ENCODE assay signal across 1 cellular context in the genomic region with DNA sequence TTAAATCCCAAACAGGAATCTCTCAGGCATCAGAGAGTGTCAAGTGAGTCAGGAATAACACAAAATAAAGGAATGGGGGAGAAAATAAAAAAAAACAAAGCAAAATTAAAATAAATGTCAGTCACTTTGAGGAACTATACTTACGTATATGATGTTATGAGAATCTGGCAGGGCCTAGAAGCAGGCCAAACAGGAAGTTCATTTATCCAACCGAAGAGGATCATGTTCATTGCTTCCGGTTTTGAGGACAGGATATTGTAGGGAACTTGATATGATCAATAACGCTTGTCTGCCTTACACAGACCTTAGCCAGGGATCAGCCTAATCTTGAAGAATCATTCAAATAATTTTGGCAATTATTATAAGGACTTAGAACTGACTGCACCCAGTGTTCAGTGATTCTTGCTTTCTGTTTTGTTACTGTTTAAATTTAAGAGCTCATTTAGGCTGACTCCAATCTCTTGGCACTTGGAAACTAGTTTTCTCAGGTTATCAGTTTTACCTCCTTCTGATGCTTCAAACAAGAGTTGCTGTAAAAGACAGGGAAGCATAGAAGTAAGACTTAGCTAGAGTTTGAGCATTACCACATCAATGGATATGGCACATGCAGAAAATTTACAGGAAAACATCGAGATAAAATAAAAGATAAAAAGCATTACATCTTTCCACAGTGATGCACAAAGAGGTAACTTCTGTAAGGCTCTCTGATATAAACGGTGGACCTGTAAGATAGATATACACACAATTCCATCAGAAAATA.
TF ChIP-seq lines count a peak whose summit lies in the region.

No MANE protein-coding gene starts in this region.

TF ChIP-seq in HepG2, 621 proteins besides CTCF, POLR2A, EP300 and RAD21:
- no peak for TF ChIP-seq ZNF709 (CRISPR knock-in tag; IDR thresholded peaks at IDR 0.05)
- TF ChIP-seq BRD4 (CRISPR knock-in tag; IDR thresholded peaks at IDR 0.05) = no peak
- TF ChIP-seq, protein P1, sequence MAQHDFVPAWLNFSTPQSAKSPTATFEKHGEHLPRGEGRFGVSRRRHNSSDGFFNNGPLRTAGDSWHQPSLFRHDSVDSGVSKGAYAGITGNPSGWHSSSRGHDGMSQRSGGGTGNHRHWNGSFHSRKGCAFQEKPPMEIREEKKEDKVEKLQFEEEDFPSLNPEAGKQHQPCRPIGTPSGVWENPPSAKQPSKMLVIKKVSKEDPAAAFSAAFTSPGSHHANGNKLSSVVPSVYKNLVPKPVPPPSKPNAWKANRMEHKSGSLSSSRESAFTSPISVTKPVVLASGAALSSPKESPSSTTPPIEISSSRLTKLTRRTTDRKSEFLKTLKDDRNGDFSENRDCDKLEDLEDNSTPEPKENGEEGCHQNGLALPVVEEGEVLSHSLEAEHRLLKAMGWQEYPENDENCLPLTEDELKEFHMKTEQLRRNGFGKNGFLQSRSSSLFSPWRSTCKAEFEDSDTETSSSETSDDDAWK (CRISPR knock-in tag; IDR thresholded peaks at IDR 0.05) = no peak
- no peak for TF ChIP-seq SIX4 (CRISPR knock-in tag; IDR thresholded peaks at IDR 0.05)
- no peak for TF ChIP-seq POLR2G (IDR thresholded peaks at IDR 0.05; ENCODE audit: low read depth, low read length)
- TF ChIP-seq ZNF263 (CRISPR knock-in tag; IDR thresholded peaks at IDR 0.05) = no peak
- no peak for TF ChIP-seq MIXL1 (CRISPR knock-in tag; IDR thresholded peaks at IDR 0.05)
- TF ChIP-seq, protein P2, sequence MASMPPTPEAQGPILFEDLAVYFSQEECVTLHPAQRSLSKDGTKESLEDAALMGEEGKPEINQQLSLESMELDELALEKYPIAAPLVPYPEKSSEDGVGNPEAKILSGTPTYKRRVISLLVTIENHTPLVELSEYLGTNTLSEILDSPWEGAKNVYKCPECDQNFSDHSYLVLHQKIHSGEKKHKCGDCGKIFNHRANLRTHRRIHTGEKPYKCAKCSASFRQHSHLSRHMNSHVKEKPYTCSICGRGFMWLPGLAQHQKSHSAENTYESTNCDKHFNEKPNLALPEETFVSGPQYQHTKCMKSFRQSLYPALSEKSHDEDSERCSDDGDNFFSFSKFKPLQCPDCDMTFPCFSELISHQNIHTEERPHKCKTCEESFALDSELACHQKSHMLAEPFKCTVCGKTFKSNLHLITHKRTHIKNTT (CRISPR knock-in tag; IDR thresholded peaks at IDR 0.05) = no peak
- no peak for TF ChIP-seq ZNF432 (CRISPR knock-in tag; IDR thresholded peaks at IDR 0.05; ENCODE audit: borderline replicate concordance)
